In the genomic region with DNA sequence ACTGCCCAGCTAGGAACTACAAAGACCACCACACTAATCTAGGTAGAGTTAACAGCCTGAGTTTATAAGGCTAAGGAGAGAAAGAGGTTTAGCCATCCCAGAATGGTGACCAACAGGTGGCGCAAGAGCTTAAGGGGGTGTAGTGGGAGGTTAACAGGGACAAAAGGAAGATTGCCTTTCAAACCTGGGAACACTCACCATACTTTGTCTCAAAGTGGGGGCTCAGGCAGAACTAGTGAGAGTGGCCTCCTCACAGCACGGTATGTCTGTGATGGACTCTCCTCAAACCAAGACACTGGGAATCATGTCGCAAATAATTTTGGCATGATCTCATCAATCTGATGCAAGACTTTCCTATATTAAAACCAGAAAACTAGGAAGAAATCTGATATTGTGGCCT, we compare ENCODE assay signal across 8 cellular contexts. TPM values are rescaled to one million over a fixed set of nuclear protein-coding genes. Genes with fewer than 3 reads are reported as not detected.
DNase-seq lines count a peak whose midpoint lies in the region; ATAC-seq and TF ChIP-seq lines count a peak whose summit lies in the region.

No MANE protein-coding gene starts in this region.

- no peaks in the 10 kb centered on the region for H3K4me1 ChIP-seq in hepatocyte (ENCODE audit: insufficient read depth)

- no peak overlapping the region for H3K4me2 ChIP-seq in hepatocyte

- H3K79me2 ChIP-seq in hepatocyte: peaks cover 34% of the 10 kb centered on the region

- H3K27me3 ChIP-seq in hepatocyte: no peaks in the 10 kb centered on the region

- H3K9me2 ChIP-seq in hepatocyte (replicated peaks; ENCODE audit: insufficient read depth): no peaks in the 10 kb centered on the region

- H2AFZ ChIP-seq in hepatocyte: no peak overlapping the region

- peak; percentile 46 for DNase-seq in AG04449 (ENCODE audit: low read depth, low spot score)
- DNase-seq in GM13977 (ENCODE audit: low spot score): no peak
- DNase-seq in RPMI7951 (ENCODE audit: low read depth): peak; percentile 39
- DNase-seq in activated effector memory CD4-positive, alpha-beta T cell treated with Interleukin-2 at 50 U/mL for 16 hours: peak; percentile 34
- peak; percentile 63 for DNase-seq in hepatocyte (ENCODE audit: low spot score)
- DNase-seq in stimulated activated CD4-positive, alpha-beta T cell treated with anti-CD3 and anti-CD28 coated beads, Interleukin-4, amount 100 ng/mL, for 24 hours: peak; percentile 75

- ATAC-seq in GM21723 (IDR thresholded peaks at IDR 0.05; ENCODE audit: unreplicated experiment) (no peak), HG02763 (IDR thresholded peaks at IDR 0.05; ENCODE audit: unreplicated experiment) (no peak)

- CTCF ChIA-PET in AG04449 (lab: Yijun Ruan, JAX): interaction anchor here (0.6 to 10.0 kb wide), 7 partner anchors 7 to 152 kb away, joined by 3 to 76 read pairs (median 4); no protein-coding TSS in a partner anchor

- H3K36me3 ChIP-seq in hepatocyte (replicated peaks; ENCODE audit: insufficient read depth, low read depth): peaks cover 5% of the 10 kb centered on the region

- no peak overlapping the region for H3K27ac ChIP-seq in hepatocyte

- no peak overlapping the region for H3K4me3 ChIP-seq in AG04449 (ENCODE audit: low read depth, low read length)
- no peak overlapping the region for H3K4me3 ChIP-seq in hepatocyte

- peak; percentile 44 for TF ChIP-seq CTCF in AG04449 (IDR thresholded peaks at IDR 0.05; ENCODE audit: insufficient read depth, low read length, missing control alignments)
- peak; percentile 64 for TF ChIP-seq CTCF in GM13977 (IDR thresholded peaks at IDR 0.05; ENCODE audit: extremely low read depth, insufficient read depth, missing control alignments)
- TF ChIP-seq CTCF in hepatocyte (IDR thresholded peaks at IDR 0.05; ENCODE audit: poor library complexity): peak; percentile 39

- WGBS in hepatocyte (ENCODE audit: low lambda C conversion rate, missing lambda C conversion rate): 93% methylated on average over 3 of the region's 3 CpGs

- POLR2A ChIA-PET in AG04449 (lab: Yijun Ruan, JAX): no interaction called here

- H3K9me3 ChIP-seq in hepatocyte (ENCODE audit: low read depth): no peaks in the 10 kb centered on the region

- in situ Hi-C loops in GM13977 (cut with MboI; ENCODE audit: low pct_unique_long_range_greater_than_20kb, low sequenced_read_pairs, unreplicated experiment): no loop called here

- no peaks in the 10 kb centered on the region for H4K20me1 ChIP-seq in hepatocyte (ENCODE audit: insufficient read depth, poor library complexity, severe bottlenecking)

RNA-seq across cellular contexts. Expression of a gene that starts 23.4 kb away (rescaled TPM):
- total RNA-seq in RPMI7951 (2014; rRNA removed; shearing (Covaris generic)): 97.7 and 116 TPM in 2 replicates
- 212 and 222 TPM in 2 replicates for total RNA-seq in hepatocyte
- 147 and 160 TPM in 2 replicates for polyA plus RNA-seq in hepatocyte
